In genomic region chr7:2687338-2687869, GRCh38 we compare ENCODE assay signal across 1 cellular context.
TF ChIP-seq lines count a peak whose summit lies in the region.

No MANE protein-coding gene starts in this region.

TF ChIP-seq in GM23338, 12 proteins besides CTCF, POLR2A, EP300 and RAD21 (continued from another document):
- TF ChIP-seq, protein P1, sequence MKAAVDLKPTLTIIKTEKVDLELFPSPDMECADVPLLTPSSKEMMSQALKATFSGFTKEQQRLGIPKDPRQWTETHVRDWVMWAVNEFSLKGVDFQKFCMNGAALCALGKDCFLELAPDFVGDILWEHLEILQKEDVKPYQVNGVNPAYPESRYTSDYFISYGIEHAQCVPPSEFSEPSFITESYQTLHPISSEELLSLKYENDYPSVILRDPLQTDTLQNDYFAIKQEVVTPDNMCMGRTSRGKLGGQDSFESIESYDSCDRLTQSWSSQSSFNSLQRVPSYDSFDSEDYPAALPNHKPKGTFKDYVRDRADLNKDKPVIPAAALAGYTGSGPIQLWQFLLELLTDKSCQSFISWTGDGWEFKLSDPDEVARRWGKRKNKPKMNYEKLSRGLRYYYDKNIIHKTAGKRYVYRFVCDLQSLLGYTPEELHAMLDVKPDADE (IDR thresholded peaks at IDR 0.05), result no peak
- no peak for TF ChIP-seq EZH2phosphoT487 (IDR thresholded peaks at IDR 0.05; ENCODE audit: unreplicated experiment)
- TF ChIP-seq, protein P2, sequence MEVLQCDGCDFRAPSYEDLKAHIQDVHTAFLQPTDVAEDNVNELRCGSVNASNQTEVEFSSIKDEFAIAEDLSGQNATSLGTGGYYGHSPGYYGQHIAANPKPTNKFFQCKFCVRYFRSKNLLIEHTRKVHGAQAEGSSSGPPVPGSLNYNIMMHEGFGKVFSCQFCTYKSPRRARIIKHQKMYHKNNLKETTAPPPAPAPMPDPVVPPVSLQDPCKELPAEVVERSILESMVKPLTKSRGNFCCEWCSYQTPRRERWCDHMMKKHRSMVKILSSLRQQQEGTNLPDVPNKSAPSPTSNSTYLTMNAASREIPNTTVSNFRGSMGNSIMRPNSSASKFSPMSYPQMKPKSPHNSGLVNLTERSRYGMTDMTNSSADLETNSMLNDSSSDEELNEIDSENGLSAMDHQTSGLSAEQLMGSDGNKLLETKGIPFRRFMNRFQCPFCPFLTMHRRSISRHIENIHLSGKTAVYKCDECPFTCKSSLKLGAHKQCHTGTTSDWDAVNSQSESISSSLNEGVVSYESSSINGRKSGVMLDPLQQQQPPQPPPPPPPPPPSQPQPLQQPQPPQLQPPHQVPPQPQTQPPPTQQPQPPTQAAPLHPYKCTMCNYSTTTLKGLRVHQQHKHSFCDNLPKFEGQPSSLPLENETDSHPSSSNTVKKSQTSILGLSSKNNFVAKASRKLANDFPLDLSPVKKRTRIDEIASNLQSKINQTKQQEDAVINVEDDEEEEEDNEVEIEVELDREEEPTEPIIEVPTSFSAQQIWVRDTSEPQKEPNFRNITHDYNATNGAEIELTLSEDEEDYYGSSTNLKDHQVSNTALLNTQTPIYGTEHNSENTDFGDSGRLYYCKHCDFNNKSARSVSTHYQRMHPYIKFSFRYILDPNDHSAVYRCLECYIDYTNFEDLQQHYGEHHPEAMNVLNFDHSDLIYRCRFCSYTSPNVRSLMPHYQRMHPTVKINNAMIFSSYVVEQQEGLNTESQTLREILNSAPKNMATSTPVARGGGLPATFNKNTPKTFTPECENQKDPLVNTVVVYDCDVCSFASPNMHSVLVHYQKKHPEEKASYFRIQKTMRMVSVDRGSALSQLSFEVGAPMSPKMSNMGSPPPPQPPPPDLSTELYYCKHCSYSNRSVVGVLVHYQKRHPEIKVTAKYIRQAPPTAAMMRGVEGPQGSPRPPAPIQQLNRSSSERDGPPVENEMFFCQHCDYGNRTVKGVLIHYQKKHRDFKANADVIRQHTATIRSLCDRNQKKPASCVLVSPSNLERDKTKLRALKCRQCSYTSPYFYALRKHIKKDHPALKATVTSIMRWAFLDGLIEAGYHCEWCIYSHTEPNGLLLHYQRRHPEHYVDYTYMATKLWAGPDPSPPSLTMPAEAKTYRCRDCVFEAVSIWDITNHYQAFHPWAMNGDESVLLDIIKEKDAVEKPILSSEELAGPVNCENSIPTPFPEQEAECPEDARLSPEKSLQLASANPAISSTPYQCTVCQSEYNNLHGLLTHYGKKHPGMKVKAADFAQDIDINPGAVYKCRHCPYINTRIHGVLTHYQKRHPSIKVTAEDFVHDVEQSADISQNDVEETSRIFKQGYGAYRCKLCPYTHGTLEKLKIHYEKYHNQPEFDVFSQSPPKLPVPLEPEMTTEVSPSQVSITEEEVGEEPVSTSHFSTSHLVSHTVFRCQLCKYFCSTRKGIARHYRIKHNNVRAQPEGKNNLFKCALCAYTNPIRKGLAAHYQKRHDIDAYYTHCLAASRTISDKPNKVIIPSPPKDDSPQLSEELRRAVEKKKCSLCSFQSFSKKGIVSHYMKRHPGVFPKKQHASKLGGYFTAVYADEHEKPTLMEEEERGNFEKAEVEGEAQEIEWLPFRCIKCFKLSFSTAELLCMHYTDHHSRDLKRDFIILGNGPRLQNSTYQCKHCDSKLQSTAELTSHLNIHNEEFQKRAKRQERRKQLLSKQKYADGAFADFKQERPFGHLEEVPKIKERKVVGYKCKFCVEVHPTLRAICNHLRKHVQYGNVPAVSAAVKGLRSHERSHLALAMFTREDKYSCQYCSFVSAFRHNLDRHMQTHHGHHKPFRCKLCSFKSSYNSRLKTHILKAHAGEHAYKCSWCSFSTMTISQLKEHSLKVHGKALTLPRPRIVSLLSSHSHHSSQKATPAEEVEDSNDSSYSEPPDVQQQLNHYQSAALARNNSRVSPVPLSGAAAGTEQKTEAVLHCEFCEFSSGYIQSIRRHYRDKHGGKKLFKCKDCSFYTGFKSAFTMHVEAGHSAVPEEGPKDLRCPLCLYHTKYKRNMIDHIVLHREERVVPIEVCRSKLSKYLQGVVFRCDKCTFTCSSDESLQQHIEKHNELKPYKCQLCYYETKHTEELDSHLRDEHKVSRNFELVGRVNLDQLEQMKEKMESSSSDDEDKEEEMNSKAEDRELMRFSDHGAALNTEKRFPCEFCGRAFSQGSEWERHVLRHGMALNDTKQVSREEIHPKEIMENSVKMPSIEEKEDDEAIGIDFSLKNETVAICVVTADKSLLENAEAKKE (CRISPR knock-in tag; IDR thresholded peaks at IDR 0.05), result no peak
- no peak for TF ChIP-seq POLR2AphosphoS5 (IDR thresholded peaks at IDR 0.05; ENCODE audit: low read depth)
- TF ChIP-seq JUNB (IDR thresholded peaks at IDR 0.05; ENCODE audit: unreplicated experiment), result no peak
- TF ChIP-seq NANOG (IDR thresholded peaks at IDR 0.05; ENCODE audit: borderline replicate concordance), result no peak
- no peak for TF ChIP-seq ZNF114 (CRISPR knock-in tag; IDR thresholded peaks at IDR 0.05)
- TF ChIP-seq, protein P3, sequence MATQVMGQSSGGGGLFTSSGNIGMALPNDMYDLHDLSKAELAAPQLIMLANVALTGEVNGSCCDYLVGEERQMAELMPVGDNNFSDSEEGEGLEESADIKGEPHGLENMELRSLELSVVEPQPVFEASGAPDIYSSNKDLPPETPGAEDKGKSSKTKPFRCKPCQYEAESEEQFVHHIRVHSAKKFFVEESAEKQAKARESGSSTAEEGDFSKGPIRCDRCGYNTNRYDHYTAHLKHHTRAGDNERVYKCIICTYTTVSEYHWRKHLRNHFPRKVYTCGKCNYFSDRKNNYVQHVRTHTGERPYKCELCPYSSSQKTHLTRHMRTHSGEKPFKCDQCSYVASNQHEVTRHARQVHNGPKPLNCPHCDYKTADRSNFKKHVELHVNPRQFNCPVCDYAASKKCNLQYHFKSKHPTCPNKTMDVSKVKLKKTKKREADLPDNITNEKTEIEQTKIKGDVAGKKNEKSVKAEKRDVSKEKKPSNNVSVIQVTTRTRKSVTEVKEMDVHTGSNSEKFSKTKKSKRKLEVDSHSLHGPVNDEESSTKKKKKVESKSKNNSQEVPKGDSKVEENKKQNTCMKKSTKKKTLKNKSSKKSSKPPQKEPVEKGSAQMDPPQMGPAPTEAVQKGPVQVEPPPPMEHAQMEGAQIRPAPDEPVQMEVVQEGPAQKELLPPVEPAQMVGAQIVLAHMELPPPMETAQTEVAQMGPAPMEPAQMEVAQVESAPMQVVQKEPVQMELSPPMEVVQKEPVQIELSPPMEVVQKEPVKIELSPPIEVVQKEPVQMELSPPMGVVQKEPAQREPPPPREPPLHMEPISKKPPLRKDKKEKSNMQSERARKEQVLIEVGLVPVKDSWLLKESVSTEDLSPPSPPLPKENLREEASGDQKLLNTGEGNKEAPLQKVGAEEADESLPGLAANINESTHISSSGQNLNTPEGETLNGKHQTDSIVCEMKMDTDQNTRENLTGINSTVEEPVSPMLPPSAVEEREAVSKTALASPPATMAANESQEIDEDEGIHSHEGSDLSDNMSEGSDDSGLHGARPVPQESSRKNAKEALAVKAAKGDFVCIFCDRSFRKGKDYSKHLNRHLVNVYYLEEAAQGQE (IDR thresholded peaks at IDR 0.05; ENCODE audit: unreplicated experiment), result no peak
- no peak for TF ChIP-seq ZNF331 (CRISPR knock-in tag; IDR thresholded peaks at IDR 0.05; ENCODE audit: low read depth)
- TF ChIP-seq CREB1 (CRISPR knock-in tag; IDR thresholded peaks at IDR 0.05; ENCODE audit: low read depth), result no peak
